In the genomic region with DNA sequence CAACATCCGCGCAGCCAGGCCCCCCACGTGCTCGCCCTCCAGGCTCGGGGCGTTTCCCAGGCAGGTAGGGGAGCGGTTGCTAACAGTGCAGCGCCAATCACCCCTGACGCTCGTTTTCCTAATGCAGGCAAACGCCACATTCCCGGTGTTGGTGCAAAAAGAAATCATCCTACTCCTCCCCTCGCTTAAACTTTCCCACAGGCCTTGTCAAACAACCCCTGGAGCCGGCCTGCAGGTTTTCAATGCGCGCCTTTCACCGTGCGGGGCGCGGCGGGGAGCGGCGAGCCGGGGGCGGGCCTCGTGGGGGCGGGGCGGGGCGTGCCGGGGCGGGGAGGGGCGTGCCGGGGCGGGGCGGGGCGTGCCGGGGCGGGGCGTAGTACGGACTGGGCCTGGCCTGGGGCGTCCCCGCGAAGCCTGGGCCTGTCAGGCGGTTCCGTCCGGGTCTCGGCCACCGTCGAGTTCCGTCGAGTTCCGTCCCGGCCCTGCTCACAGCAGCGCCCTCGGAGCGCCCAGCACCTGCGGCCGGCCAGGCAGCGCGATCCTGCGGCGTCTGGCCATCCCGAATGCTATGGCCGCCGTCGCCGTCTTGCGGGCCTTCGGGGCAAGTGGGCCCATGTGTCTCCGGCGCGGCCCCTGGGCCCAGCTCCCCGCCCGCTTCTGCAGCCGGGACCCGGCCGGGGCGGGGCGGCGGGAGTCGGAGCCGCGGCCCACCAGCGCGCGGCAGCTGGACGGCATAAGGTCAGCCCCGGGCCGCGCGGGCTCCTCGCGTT, we compare ENCODE assay signal across 8 cellular contexts. TPM values are rescaled to one million over a fixed set of nuclear protein-coding genes. Genes with fewer than 3 reads are reported as not detected.
A peak's percentile ranks its signal among the peaks of the same experiment; 100 is the strongest.
DNase-seq lines count a peak whose midpoint lies in the region; ATAC-seq, FAIRE-seq and TF ChIP-seq lines count a peak whose summit lies in the region.

A gene with protein sequence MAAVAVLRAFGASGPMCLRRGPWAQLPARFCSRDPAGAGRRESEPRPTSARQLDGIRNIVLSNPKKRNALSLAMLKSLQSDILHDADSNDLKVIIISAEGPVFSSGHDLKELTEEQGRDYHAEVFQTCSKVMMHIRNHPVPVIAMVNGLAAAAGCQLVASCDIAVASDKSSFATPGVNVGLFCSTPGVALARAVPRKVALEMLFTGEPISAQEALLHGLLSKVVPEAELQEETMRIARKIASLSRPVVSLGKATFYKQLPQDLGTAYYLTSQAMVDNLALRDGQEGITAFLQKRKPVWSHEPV (plus strand): TSS at position 374 of the 770 bp plus-strand sequence. CDS start 195 bp downstream, at position 569.

- H3K36me3 ChIP-seq in HAP-1 (replicated peaks): peaks cover 6% of the 10 kb centered on the region
- no peaks in the 10 kb centered on the region for H3K36me3 ChIP-seq in pancreas
- no peaks in the 10 kb centered on the region for H3K36me3 ChIP-seq in upper lobe of left lung

- no peak for TF ChIP-seq EP300 in upper lobe of left lung (IDR thresholded peaks at IDR 0.05)

- H3K27ac ChIP-seq in pancreas: peak within 1 kb of the TSS; percentile 73 to 80 (median 78)
- peak within 1 kb of the TSS; percentile 84 to 92 (median 88) for H3K27ac ChIP-seq in upper lobe of left lung

- FAIRE-seq in frontal cortex (lab: Jason Lieb, UNC): no peak
- no peak for FAIRE-seq in pancreas (lab: Jason Lieb, UNC)

- H3K9me3 ChIP-seq in HAP-1 (no peaks in the 10 kb centered on the region), pancreas (no peaks in the 10 kb centered on the region), upper lobe of left lung (no peaks in the 10 kb centered on the region)

- peaks cover 2% of the 10 kb centered on the region; the same call in 1 of the 2 replicates for H3K4me1 ChIP-seq in HAP-1
- H3K4me1 ChIP-seq in pancreas: peaks cover 0 to 13% (median 3%) of the 10 kb centered on the region in 3 donors
- peaks cover 7 to 19% (median 17%) of the 10 kb centered on the region in 4 donors for H3K4me1 ChIP-seq in upper lobe of left lung

- WGBS in pancreas, 2 donors: 0 to 1% methylated on average over 67 to 93 of the region's 93 CpGs
- 1 to 4% methylated on average over 18 to 27 of the region's 93 CpGs for WGBS in upper lobe of left lung, 2 donors

- H3K4me3 ChIP-seq in GM12865 (ENCODE audit: low read depth, low read length) (peak within 1 kb of the TSS; percentile 53), HAP-1 (peak within 1 kb of the TSS; percentile 45), pancreas (peak within 1 kb of the TSS; percentile 58 to 76 (median 66)), upper lobe of left lung (peak within 1 kb of the TSS; percentile 27 to 72 (median 60))

- in situ Hi-C loops in HAP-1 (cut with MboI; ENCODE audit: low sequenced_read_pairs): no loop called here

- DNase-seq in GM12865 (ENCODE audit: low read depth): peak; percentile 49
- peak; percentile 55 to 80 for DNase-seq in HAP-1 (ENCODE audit: low spot score in 2 of 2)
- peak; percentile 16 for DNase-seq in NCI-H446 treated with DMSO at 0.1 percent for 48 hours (lab: John Stamatoyannopoulos, UW)
- DNase-seq in activated naive CD4-positive, alpha-beta T cell (lab: John Stamatoyannopoulos, UW): peak in 3 of 4 experiments; percentile 19 to 52 (median 24)
- DNase-seq in frontal cortex (ENCODE audit: low spot score in 2 of 2): peak; percentile 78 to 85
- peak; percentile 67 to 91 (median 83) for DNase-seq in pancreas
- peak; percentile 71 to 95 for DNase-seq in upper lobe of left lung
- DNase-seq in NCI-H146 (lab: John Stamatoyannopoulos, UW): no peak

- TF ChIP-seq CTCF in GM12865 (IDR thresholded peaks at IDR 0.05; ENCODE audit: insufficient read depth, low read depth, low read length, missing control alignments) (no peak), pancreas (IDR thresholded peaks at IDR 0.05) (no peak), upper lobe of left lung (IDR thresholded peaks at IDR 0.05) (no peak)

- H3K27me3 ChIP-seq in HAP-1 (ENCODE audit: low read depth) (no peaks in the 10 kb centered on the region), pancreas (no peaks in the 10 kb centered on the region), upper lobe of left lung (no peaks in the 10 kb centered on the region)

- peak in 2 of 4 donors; percentile 73 to 74 for TF ChIP-seq POLR2A in upper lobe of left lung (IDR thresholded peaks at IDR 0.05)

- intact Hi-C loops in pancreas (cut with DNase I): no loop called here

- ATAC-seq in pancreas (peak; percentile 88 to 92 (median 89)), upper lobe of left lung (ENCODE audit: low FRiP score in 2 of 2) (peak; percentile 92 to 93)

RNA-seq across cellular contexts. Expression of the gene that starts here (rescaled TPM):
- total RNA-seq in frontal cortex (1.6 TPM), pancreas (10 to 100 TPM; 12.3 to 19.6 (median 16.6) TPM), upper lobe of left lung (10 to 100 TPM; 32.0 to 98.0 (median 61.2) TPM)
- 10 to 100 TPM in 1 of 2 donors, 1 to 10 TPM in 1; 9.7 to 18.8 TPM for polyA plus RNA-seq in pancreas
